ENCODE assay signal across 8 cellular contexts in the genomic region with DNA sequence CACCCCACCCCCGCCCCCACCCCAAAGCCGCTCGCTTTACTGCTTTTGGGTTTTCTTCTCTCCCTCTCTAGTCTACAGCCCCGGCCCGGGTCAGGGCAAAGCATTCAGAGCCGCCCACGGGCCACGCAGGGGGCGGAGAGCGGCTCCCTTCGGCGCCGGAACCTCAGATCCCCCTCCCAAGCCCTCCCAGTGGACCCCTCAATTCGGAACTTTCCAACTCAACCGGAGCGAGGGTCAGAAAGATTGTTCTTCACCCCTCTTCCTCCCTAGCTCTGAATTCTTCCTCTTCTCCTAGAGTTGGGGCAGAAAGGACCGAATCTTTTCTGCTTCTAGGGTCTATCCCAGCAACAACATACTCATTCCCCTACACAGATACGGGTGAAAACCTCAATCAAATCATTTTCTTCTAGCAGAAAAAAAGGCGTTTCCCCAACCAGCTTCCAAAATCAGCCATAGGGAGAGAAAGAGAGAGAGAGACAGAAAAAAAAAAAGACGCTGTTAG. TPM values are rescaled to one million over a fixed set of nuclear protein-coding genes. Genes with fewer than 3 reads are reported as not detected.
A peak's percentile ranks its signal among the peaks of the same experiment; 100 is the strongest.
DNase-seq lines count a peak whose midpoint lies in the region; ATAC-seq and TF ChIP-seq lines count a peak whose summit lies in the region.

No MANE protein-coding gene starts in this region.

- H3K4me3 ChIP-seq in PC-3 (ENCODE audit: low read length) (peak overlapping the region; percentile 63), aorta (ENCODE audit: low read length in 2 of 2) (peak overlapping the region; percentile 71 to 94)

- H3K27me3 ChIP-seq in PC-3 (ENCODE audit: low read length) (no peaks in the 10 kb centered on the region), aorta (ENCODE audit: control insufficient read depth in 1 of 2, insufficient read depth in 2 of 2, low read length in 1 of 2) (no peaks in the 10 kb centered on the region)

- no peaks in the 10 kb centered on the region for H3K79me2 ChIP-seq in PC-3 (ENCODE audit: low read length)

- peak overlapping the region; percentile 94 to 99 for H3K27ac Mint-ChIP-seq in natural killer cell

- H3K36me3 Mint-ChIP-seq in natural killer cell = peaks cover 7% of the 10 kb centered on the region

- H3K4me3 Mint-ChIP-seq in natural killer cell = peak overlapping the region; percentile 99

- DNase-seq in GM03348 (ENCODE audit: low spot score) (peak; percentile 55), PC-3 (no peak), dermis blood vessel endothelial cell (peak; percentile 33), natural killer cell (no peak), aorta (peak in 1 of 2 donors; percentile 83), cerebellar cortex (ENCODE audit: low spot score) (no peak), NCI-H2081 treated with DMSO at 0.1 percent for 48 hours (lab: John Stamatoyannopoulos, UW) (no peak)

- H3K9me3 ChIP-seq in PC-3 (ENCODE audit: low read length) (no peaks in the 10 kb centered on the region), aorta (ENCODE audit: control insufficient read depth, low read length) (no peaks in the 10 kb centered on the region)

- no peaks in the 10 kb centered on the region for H3K9me2 ChIP-seq in PC-3 (replicated peaks; ENCODE audit: low read length)

- WGBS in aorta, 2 donors = 1% methylated on average over 20 of the region's 20 CpGs

- POLR2A ChIA-PET in PC-3 (lab: Charles Lee; ENCODE audit: unreplicated experiment) = no interaction called here

- BruUV-seq in PC-3 (replicated peaks; lab: Mats Ljungman, UMichigan) = TSS peak; percentile 15

- H3K4me1 ChIP-seq in PC-3 (ENCODE audit: insufficient read depth, low read length) = no peaks in the 10 kb centered on the region
- H3K4me1 ChIP-seq in aorta (ENCODE audit: control insufficient read depth in 1 of 2, insufficient read depth in 2 of 2, low read length in 2 of 2) = peaks cover 0 to 4% of the 10 kb centered on the region in 2 donors

- H4K20me1 ChIP-seq in PC-3 (ENCODE audit: low read length) = no peaks in the 10 kb centered on the region

- ATAC-seq in PC-3 = peak; percentile 19
- peak; percentile 24 to 45 (median 30) for ATAC-seq in natural killer cell
- ATAC-seq in aorta (ENCODE audit: low FRiP score) = peak; percentile 16
- no peak for ATAC-seq in GM18858 (IDR thresholded peaks at IDR 0.05; ENCODE audit: unreplicated experiment)

- H3K9ac ChIP-seq in PC-3 (ENCODE audit: low read length) = no peak overlapping the region

- peaks cover 73 to 74% of the 10 kb centered on the region in 2 donors for H3K4me1 Mint-ChIP-seq in natural killer cell

- H3K27me3 Mint-ChIP-seq in natural killer cell (ENCODE audit: low read depth in 2 of 2) = peaks cover 0 to 23% of the 10 kb centered on the region in 2 donors

- intact Hi-C loops in PC-3 (cut with micrococcal nuclease) = no loop called here
- intact Hi-C loops in natural killer cell (cut with micrococcal nuclease) = loop anchor here (2.0 kb wide), 1 partner anchor 15 kb away; no protein-coding TSS in a partner anchor
- intact Hi-C loops in aorta (cut with DNase I) = loop anchor here in 1 of 2 donors (1.0 to 5.0 kb wide), 3 partner anchors 33 to 52 kb away; no protein-coding TSS in a partner anchor

- no peaks in the 10 kb centered on the region for H3K9me3 Mint-ChIP-seq in natural killer cell

- peak overlapping the region; percentile 76 for H3K4me2 ChIP-seq in PC-3 (ENCODE audit: low read length)

- TF ChIP-seq CTCF in PC-3 (conservative IDR thresholded peaks at IDR 0.05; ENCODE audit: low read depth, low read length) = no peak
- TF ChIP-seq CTCF in natural killer cell (IDR thresholded peaks at IDR 0.05) = no peak

- H3K36me3 ChIP-seq in PC-3 (ENCODE audit: low read depth, low read length) (no peaks in the 10 kb centered on the region), aorta (ENCODE audit: control insufficient read depth in 1 of 2, insufficient read depth in 2 of 2, low read length in 1 of 2) (no peaks in the 10 kb centered on the region)

- no peak overlapping the region for H3K27ac ChIP-seq in PC-3 (ENCODE audit: low read length)
- peak overlapping the region; percentile 80 to 95 for H3K27ac ChIP-seq in aorta (ENCODE audit: low read depth in 1 of 2, low read length in 2 of 2)

- CTCF ChIA-PET in PC-3 (lab: Charles Lee) = no interaction called here

- no peaks in the 10 kb centered on the region for H3F3A ChIP-seq in PC-3 (ENCODE audit: low read length, unreplicated experiment)

- peak overlapping the region; percentile 81; the same call in 1 of the 2 replicates for H2AFZ ChIP-seq in PC-3 (ENCODE audit: low read length)

RNA-seq across cellular contexts. Expression of a gene that starts 1.0 kb away (rescaled TPM):
- total RNA-seq in PC-3 (2014; rRNA removed) (1.1 TPM in 1 of 2 replicates, not detected in the other), dermis blood vessel endothelial cell (4.8 and 5.2 TPM in 2 replicates), natural killer cell (10 to 100 TPM; 21.6 to 30.5 (median 24.7) TPM), aorta (10 to 100 TPM; 25.4 to 36.9 TPM)
- polyA plus RNA-seq in aorta = 10 to 100 TPM in 1 of 2 donors, 1 to 10 TPM in 1; 7.6 to 61.0 TPM

RNA-seq across cellular contexts. Expression of a gene that starts 13.1 kb away (rescaled TPM):
- total RNA-seq in PC-3 (2014; rRNA removed) (not detected in 2 replicates), dermis blood vessel endothelial cell (not detected in 2 replicates), natural killer cell (not detected), aorta (not detected)
- under 1 TPM in 1 of 2 donors, not detected in 1; 0.63 TPM for polyA plus RNA-seq in aorta

RNA-seq across cellular contexts. Expression of a gene that starts 34.2 kb away (rescaled TPM):
- total RNA-seq in PC-3 (2014; rRNA removed) (0.22 and 0.58 TPM in 2 replicates), dermis blood vessel endothelial cell (2.7 and 3.2 TPM in 2 replicates), natural killer cell (1 to 10 TPM; 3.5 to 6.7 (median 5.7) TPM), aorta (10 to 100 TPM in 1 of 2 donors, 1 to 10 TPM in 1; 6.6 to 17.9 TPM)
- polyA plus RNA-seq in aorta = 10 to 100 TPM in 1 of 2 donors, 1 to 10 TPM in 1; 1.4 to 11.5 TPM

RNA-seq across cellular contexts. Expression of a gene that starts 46.1 kb away (rescaled TPM):
- total RNA-seq in PC-3 (2014; rRNA removed) (6.0 and 8.8 TPM in 2 replicates), dermis blood vessel endothelial cell (9.5 and 11.9 TPM in 2 replicates), natural killer cell (10 to 100 TPM in 2 of 3 donors, 1 to 10 TPM in 1; 7.9 to 15.6 (median 15.3) TPM), aorta (10 to 100 TPM; 20.0 to 62.9 TPM)
- 10 to 100 TPM in 1 of 2 donors, 1 to 10 TPM in 1; 2.4 to 30.5 TPM for polyA plus RNA-seq in aorta

RNA-seq across cellular contexts. Expression of a gene that starts 49.7 kb away (rescaled TPM):
- 0.40 and 0.95 TPM in 2 replicates for total RNA-seq in PC-3 (2014; rRNA removed)
- total RNA-seq in dermis blood vessel endothelial cell = 0.17 and 0.23 TPM in 2 replicates
- not detected for total RNA-seq in natural killer cell
- 1 to 10 TPM; 1.4 to 5.9 TPM for total RNA-seq in aorta
- 1 to 10 TPM in 1 of 2 donors, not detected in 1; 3.6 TPM for polyA plus RNA-seq in aorta

Comparison
In these comparisons a context has a peak if more than half of its experiments do, and no peak if none do; other contexts are left out.
1. DNase-seq: peak in GM03348 (single experiment) and dermis blood vessel endothelial cell (single experiment); none in PC-3 (single experiment), natural killer cell (single experiment), cerebellar cortex (single experiment) and NCI-H2081 treated with DMSO at 0.1 percent for 48 hours (single experiment).